ENCODE assay signal across 1 cellular context in the genomic region with DNA sequence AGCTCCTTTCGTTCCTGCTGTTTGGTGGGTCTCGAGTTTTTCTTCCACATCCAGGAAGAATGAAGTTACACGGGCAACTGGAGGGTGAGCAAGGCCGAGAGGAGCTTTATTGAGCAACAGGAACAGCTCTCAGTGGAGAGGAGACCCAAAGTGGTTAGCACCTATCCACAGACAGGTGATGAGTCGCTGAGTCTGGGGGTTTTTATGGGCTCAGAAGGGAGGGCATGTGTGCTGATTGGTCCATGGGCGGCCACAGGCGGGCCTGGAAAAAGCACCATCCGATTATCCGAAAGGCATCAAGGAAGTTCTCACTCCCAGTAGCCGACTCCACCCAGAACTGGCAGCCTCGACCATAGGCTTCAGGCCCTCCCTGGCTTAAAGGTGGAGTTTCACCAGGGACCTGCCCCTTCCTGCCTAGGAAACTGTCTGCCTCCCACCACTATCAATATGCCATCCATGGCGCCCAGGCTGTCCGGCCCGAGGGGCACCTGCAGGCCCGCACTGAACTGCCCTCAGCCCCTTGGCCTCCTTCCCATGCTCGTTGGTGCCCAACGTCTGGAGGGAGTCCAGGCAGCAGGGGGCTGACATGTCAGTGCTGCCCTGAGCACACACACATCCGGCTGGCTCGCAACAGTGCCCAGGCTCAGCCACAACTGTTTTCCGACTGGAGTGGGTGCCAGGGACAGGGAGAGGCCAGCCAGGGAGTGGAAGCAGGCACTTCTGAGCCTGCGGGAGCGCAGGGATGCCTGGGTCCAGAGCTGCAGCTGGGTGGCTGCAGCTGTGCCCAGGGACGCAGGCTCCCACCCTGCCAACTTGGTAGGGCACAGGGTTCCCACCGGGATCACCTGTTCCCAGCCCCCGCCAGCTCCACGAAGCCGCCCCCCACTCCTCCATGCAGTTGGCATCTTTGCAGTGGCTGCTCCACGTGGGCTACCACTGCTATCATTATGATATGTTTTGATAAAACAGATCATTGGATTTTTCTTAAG.
TF ChIP-seq lines count a peak whose summit lies in the region.

No MANE protein-coding gene starts in this region.

TF ChIP-seq in K562, 482 proteins besides CTCF, POLR2A, EP300 and RAD21 (continued from another document):
- TF ChIP-seq, protein P1, sequence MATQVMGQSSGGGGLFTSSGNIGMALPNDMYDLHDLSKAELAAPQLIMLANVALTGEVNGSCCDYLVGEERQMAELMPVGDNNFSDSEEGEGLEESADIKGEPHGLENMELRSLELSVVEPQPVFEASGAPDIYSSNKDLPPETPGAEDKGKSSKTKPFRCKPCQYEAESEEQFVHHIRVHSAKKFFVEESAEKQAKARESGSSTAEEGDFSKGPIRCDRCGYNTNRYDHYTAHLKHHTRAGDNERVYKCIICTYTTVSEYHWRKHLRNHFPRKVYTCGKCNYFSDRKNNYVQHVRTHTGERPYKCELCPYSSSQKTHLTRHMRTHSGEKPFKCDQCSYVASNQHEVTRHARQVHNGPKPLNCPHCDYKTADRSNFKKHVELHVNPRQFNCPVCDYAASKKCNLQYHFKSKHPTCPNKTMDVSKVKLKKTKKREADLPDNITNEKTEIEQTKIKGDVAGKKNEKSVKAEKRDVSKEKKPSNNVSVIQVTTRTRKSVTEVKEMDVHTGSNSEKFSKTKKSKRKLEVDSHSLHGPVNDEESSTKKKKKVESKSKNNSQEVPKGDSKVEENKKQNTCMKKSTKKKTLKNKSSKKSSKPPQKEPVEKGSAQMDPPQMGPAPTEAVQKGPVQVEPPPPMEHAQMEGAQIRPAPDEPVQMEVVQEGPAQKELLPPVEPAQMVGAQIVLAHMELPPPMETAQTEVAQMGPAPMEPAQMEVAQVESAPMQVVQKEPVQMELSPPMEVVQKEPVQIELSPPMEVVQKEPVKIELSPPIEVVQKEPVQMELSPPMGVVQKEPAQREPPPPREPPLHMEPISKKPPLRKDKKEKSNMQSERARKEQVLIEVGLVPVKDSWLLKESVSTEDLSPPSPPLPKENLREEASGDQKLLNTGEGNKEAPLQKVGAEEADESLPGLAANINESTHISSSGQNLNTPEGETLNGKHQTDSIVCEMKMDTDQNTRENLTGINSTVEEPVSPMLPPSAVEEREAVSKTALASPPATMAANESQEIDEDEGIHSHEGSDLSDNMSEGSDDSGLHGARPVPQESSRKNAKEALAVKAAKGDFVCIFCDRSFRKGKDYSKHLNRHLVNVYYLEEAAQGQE (CRISPR knock-in tag; IDR thresholded peaks at IDR 0.05; ENCODE audit: low read depth): no peak
- TF ChIP-seq ZNF76 (CRISPR knock-in tag; IDR thresholded peaks at IDR 0.05; ENCODE audit: borderline replicate concordance) (no peak), MEF2A (IDR thresholded peaks at IDR 0.05; ENCODE audit: control insufficient read depth, low read depth, low read length) (no peak)
